8 cellular contexts compared by ENCODE assay signal in the genomic region with DNA sequence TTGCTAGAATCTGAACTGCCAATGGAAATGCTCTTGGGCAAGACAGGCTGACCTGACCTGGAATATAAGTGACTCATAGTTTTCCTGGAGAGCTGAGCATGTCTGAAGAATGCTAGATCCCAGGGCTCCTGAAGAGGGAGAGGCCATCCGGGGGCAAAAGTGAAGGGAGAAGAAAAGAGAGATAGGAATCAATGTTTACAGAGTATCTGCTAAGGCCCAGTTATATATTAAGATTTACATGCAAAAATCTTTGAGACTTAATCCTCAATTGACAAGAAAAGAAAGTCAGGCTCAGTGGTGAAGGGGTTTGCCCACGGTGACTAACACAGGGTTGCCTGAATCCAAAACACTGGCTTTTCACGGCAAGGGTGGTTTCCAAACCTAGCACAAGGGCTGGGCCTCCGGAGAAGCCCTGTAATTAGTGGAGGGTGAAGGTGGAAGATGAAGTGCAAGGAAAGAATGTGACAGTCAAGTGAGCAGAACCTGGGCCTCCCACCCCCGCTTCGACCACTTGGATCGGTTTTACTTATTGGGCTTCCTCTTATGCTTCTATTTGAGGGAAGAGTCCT.
DNase-seq lines count a peak whose midpoint lies in the region; ATAC-seq and TF ChIP-seq lines count a peak whose summit lies in the region.

No MANE protein-coding gene starts in this region.

- TF ChIP-seq CTCF in endothelial cell (IDR thresholded peaks at IDR 0.05; ENCODE audit: unreplicated experiment) (no peak), OCI-LY7 (conservative IDR thresholded peaks at IDR 0.05; ENCODE audit: low read length) (no peak)

- DNase-seq in activated T-cell treated with anti-CD3 and anti-CD28 coated beads for 4 hours (peak; percentile 17), islet precursor cell (peak; percentile 83), endothelial cell (ENCODE audit: low spot score) (no peak), DMS 273 treated with DMSO at 0.1 percent for 48 hours (lab: John Stamatoyannopoulos, UW) (no peak), RPMI8226 (no peak), OCI-LY7 (ENCODE audit: low spot score) (no peak)

- BruUV-seq in OCI-LY7 (replicated peaks; lab: Mats Ljungman, UMichigan) = no TSS peak

- ATAC-seq in GM18502 (IDR thresholded peaks at IDR 0.05; ENCODE audit: poor library complexity, unreplicated experiment) (peak; percentile 75), HG03095 (IDR thresholded peaks at IDR 0.05; ENCODE audit: unreplicated experiment) (peak; percentile 53)

- H3K4me1 Mint-ChIP-seq in endothelial cell (ENCODE audit: unreplicated experiment) = no peaks in the 10 kb centered on the region

- no peak overlapping the region for H3K27ac ChIP-seq in OCI-LY7 (ENCODE audit: low read depth, low read length, poor library complexity, severe bottlenecking)

- no peaks in the 10 kb centered on the region for H3K36me3 ChIP-seq in OCI-LY7 (ENCODE audit: insufficient read depth, low read length)

- H3K4me3 Mint-ChIP-seq in endothelial cell (ENCODE audit: unreplicated experiment) = no peak overlapping the region

- H3K9me2 ChIP-seq in OCI-LY7 (ENCODE audit: insufficient read depth, low read length) = no peaks in the 10 kb centered on the region

- CTCF ChIA-PET in OCI-LY7 (lab: Charles Lee; ENCODE audit: unreplicated experiment) = no interaction called here

- H3K4me3 ChIP-seq in OCI-LY7 (ENCODE audit: low read depth, low read length, poor library complexity, severe bottlenecking) = no peak overlapping the region

- intact Hi-C loops in OCI-LY7 (cut with micrococcal nuclease; ENCODE audit: unreplicated experiment) = loop anchor here (5.0 kb wide), 1 partner anchor 753 kb away; no protein-coding TSS in a partner anchor

- no peak overlapping the region for H2AFZ ChIP-seq in OCI-LY7 (ENCODE audit: low read length)

- no peak overlapping the region for H3K4me2 ChIP-seq in OCI-LY7 (ENCODE audit: low read length)

- no peaks in the 10 kb centered on the region for H3K9me3 ChIP-seq in OCI-LY7 (ENCODE audit: low read length)

- H3K4me1 ChIP-seq in OCI-LY7 (ENCODE audit: insufficient read depth, low read length, poor library complexity, severe bottlenecking) = no peaks in the 10 kb centered on the region

- no peaks in the 10 kb centered on the region for H3K9me3 Mint-ChIP-seq in endothelial cell (ENCODE audit: unreplicated experiment)

- no peak overlapping the region for H3K27ac Mint-ChIP-seq in endothelial cell (ENCODE audit: unreplicated experiment)

- H3K79me2 ChIP-seq in OCI-LY7 (ENCODE audit: insufficient read depth, low read depth, low read length) = no peaks in the 10 kb centered on the region

- H4K20me1 ChIP-seq in OCI-LY7 (ENCODE audit: insufficient read depth, low read length) = no peaks in the 10 kb centered on the region

- no peaks in the 10 kb centered on the region for H3K27me3 Mint-ChIP-seq in endothelial cell (ENCODE audit: unreplicated experiment)

- H3K36me3 Mint-ChIP-seq in endothelial cell (ENCODE audit: low read depth, unreplicated experiment) = no peaks in the 10 kb centered on the region

- POLR2A ChIA-PET in OCI-LY7 (lab: Charles Lee) = no interaction called here

Comparison
In these comparisons a context has a peak if more than half of its experiments do, and no peak if none do; other contexts are left out.
1. DNase-seq: peak in activated T-cell treated with anti-CD3 and anti-CD28 coated beads for 4 hours (single experiment) and islet precursor cell (single experiment); none in endothelial cell (single experiment), DMS 273 treated with DMSO at 0.1 percent for 48 hours (single experiment), RPMI8226 (single experiment) and OCI-LY7 (single experiment).